ENCODE assay signal across 1 cellular context in the genomic region with DNA sequence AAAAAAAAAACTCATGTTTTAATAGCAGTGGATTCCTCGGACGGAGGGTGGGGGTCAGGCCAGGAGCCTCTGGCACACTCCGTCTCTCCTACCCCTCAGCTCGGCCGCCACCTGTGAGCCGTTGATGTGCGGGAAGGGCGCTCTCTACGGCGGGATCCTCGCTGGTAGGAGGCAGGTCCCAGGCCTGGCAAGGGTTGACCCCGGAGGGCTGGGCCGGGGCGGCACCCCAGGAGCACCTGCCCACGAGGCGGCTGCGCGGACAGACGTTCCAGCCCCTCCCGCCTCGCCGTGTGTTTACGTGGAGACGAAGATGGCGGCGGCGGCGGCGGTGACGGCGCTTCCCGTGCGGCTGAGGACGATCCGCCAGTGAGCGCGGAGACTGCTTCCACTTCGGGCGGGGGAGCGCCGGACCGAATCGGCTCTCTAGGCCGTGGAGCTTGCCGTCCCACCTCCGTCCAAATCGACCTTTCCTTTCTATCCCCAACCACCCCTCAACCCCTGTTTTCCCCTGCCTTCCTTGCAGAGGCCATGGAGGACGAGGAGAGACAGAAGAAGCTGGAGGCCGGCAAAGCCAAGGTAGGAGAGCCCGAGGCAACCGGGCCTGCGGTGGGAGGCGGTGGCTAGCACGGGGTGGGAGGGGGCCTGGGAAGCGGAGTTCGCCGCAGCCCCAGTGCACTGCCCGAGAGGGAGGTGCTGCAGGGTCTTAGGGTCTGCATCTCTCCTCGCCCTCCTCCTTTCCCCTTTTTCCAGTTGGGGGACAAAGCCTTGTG.
A peak's percentile ranks its signal among the peaks of the same experiment; 100 is the strongest.
TF ChIP-seq lines count a peak whose summit lies in the region.

A gene (plus strand): TSS at position 291 of the 770 bp plus-strand sequence. CDS start 238 bp downstream, at position 529.

TF ChIP-seq in HEK293, 187 proteins besides CTCF, POLR2A, EP300 and RAD21 (continued from another document and continues in another):
- TF ChIP-seq, protein P1, sequence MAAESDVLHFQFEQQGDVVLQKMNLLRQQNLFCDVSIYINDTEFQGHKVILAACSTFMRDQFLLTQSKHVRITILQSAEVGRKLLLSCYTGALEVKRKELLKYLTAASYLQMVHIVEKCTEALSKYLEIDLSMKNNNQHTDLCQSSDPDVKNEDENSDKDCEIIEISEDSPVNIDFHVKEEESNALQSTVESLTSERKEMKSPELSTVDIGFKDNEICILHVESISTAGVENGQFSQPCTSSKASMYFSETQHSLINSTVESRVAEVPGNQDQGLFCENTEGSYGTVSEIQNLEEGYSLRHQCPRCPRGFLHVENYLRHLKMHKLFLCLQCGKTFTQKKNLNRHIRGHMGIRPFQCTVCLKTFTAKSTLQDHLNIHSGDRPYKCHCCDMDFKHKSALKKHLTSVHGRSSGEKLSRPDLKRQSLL (tag by site-specific recombination; IDR thresholded peaks at IDR 0.05): no peak
- TF ChIP-seq ZNF473 (tag by site-specific recombination; IDR thresholded peaks at IDR 0.05) (no peak), ZNF426 (tag by site-specific recombination; IDR thresholded peaks at IDR 0.05) (no peak), ZNF391 (tag by site-specific recombination; IDR thresholded peaks at IDR 0.05; ENCODE audit: borderline replicate concordance, low read depth) (0 out of 2 replicates have a peak, but pooled peaks have one; percentile 26), ZNF223 (tag by site-specific recombination; IDR thresholded peaks at IDR 0.05) (no peak), ZNF747 (tag by site-specific recombination; IDR thresholded peaks at IDR 0.05) (no peak), ZFP69B (tag by site-specific recombination; IDR thresholded peaks at IDR 0.05) (0 out of 2 replicates have a peak, but pooled peaks have one; percentile 36), ZNF155 (tag by site-specific recombination; IDR thresholded peaks at IDR 0.05) (no peak), ZNF138 (tag by site-specific recombination; IDR thresholded peaks at IDR 0.05; ENCODE audit: borderline replicate concordance) (no peak), KLF10 (tag by site-specific recombination; IDR thresholded peaks at IDR 0.05) (peak; percentile 93), ZNF600 (tag by site-specific recombination; IDR thresholded peaks at IDR 0.05) (peak; percentile 57; the same call in 1 of the 2 replicates), ZNF174 (tag by site-specific recombination; IDR thresholded peaks at IDR 0.05) (no peak), ZNF37A (tag by site-specific recombination; IDR thresholded peaks at IDR 0.05) (no peak), ZNF624 (tag by site-specific recombination; IDR thresholded peaks at IDR 0.05) (no peak), ZFHX2 (tag by site-specific recombination; conservative IDR thresholded peaks at IDR 0.05) (0 out of 2 replicates have a peak, but pooled peaks have one; percentile 17), ZNF777 (tag by site-specific recombination; IDR thresholded peaks at IDR 0.05; ENCODE audit: borderline replicate concordance) (no peak), ZBTB21 (tag by site-specific recombination; IDR thresholded peaks at IDR 0.05) (no peak), ZNF791 (tag by site-specific recombination; IDR thresholded peaks at IDR 0.05) (no peak), ZNF10 (tag by site-specific recombination; IDR thresholded peaks at IDR 0.05) (no peak), ZNF214 (tag by site-specific recombination; IDR thresholded peaks at IDR 0.05; ENCODE audit: borderline replicate concordance) (no peak), ZNF521 (tag by site-specific recombination; IDR thresholded peaks at IDR 0.05) (no peak), HOXC10 (CRISPR knock-in tag; IDR thresholded peaks at IDR 0.05) (no peak), ZNF830 (tag by site-specific recombination; IDR thresholded peaks at IDR 0.05; ENCODE audit: low read depth) (no peak), ZNF416 (tag by site-specific recombination; IDR thresholded peaks at IDR 0.05) (no peak), ZNF544 (tag by site-specific recombination; IDR thresholded peaks at IDR 0.05) (no peak), SCRT2 (tag by site-specific recombination; IDR thresholded peaks at IDR 0.05) (peak; percentile 72), ZXDB (tag by site-specific recombination; IDR thresholded peaks at IDR 0.05) (peak; percentile 84), ZNF548 (tag by site-specific recombination; IDR thresholded peaks at IDR 0.05) (no peak), ZNF701 (tag by site-specific recombination; IDR thresholded peaks at IDR 0.05) (no peak), ZNF169 (tag by site-specific recombination; IDR thresholded peaks at IDR 0.05) (no peak), WT1 (tag by site-specific recombination; IDR thresholded peaks at IDR 0.05) (peak; percentile 41; the same call in 1 of the 2 replicates)
- TF ChIP-seq, protein P2, sequence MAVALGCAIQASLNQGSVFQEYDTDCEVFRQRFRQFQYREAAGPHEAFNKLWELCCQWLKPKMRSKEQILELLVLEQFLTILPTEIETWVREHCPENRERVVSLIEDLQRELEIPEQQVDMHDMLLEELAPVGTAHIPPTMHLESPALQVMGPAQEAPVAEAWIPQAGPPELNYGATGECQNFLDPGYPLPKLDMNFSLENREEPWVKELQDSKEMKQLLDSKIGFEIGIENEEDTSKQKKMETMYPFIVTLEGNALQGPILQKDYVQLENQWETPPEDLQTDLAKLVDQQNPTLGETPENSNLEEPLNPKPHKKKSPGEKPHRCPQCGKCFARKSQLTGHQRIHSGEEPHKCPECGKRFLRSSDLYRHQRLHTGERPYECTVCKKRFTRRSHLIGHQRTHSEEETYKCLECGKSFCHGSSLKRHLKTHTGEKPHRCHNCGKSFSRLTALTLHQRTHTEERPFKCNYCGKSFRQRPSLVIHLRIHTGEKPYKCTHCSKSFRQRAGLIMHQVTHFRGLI (tag by site-specific recombination; IDR thresholded peaks at IDR 0.05): no peak
- TF ChIP-seq, protein P3, sequence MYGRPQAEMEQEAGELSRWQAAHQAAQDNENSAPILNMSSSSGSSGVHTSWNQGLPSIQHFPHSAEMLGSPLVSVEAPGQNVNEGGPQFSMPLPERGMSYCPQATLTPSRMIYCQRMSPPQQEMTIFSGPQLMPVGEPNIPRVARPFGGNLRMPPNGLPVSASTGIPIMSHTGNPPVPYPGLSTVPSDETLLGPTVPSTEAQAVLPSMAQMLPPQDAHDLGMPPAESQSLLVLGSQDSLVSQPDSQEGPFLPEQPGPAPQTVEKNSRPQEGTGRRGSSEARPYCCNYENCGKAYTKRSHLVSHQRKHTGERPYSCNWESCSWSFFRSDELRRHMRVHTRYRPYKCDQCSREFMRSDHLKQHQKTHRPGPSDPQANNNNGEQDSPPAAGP (tag by site-specific recombination; IDR thresholded peaks at IDR 0.05): peak; percentile 75; the same call in 1 of the 2 replicates
- TF ChIP-seq, protein P4, sequence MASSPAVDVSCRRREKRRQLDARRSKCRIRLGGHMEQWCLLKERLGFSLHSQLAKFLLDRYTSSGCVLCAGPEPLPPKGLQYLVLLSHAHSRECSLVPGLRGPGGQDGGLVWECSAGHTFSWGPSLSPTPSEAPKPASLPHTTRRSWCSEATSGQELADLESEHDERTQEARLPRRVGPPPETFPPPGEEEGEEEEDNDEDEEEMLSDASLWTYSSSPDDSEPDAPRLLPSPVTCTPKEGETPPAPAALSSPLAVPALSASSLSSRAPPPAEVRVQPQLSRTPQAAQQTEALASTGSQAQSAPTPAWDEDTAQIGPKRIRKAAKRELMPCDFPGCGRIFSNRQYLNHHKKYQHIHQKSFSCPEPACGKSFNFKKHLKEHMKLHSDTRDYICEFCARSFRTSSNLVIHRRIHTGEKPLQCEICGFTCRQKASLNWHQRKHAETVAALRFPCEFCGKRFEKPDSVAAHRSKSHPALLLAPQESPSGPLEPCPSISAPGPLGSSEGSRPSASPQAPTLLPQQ (tag by site-specific recombination; IDR thresholded peaks at IDR 0.05): peak; percentile 52
- TF ChIP-seq, protein P5, sequence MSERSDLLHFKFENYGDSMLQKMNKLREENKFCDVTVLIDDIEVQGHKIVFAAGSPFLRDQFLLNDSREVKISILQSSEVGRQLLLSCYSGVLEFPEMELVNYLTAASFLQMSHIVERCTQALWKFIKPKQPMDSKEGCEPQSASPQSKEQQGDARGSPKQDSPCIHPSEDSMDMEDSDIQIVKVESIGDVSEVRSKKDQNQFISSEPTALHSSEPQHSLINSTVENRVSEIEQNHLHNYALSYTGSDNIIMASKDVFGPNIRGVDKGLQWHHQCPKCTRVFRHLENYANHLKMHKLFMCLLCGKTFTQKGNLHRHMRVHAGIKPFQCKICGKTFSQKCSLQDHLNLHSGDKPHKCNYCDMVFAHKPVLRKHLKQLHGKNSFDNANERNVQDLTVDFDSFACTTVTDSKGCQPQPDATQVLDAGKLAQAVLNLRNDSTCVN (tag by site-specific recombination; optimal IDR thresholded peaks at IDR 0.05): peak; percentile 74
- TF ChIP-seq, protein P6, sequence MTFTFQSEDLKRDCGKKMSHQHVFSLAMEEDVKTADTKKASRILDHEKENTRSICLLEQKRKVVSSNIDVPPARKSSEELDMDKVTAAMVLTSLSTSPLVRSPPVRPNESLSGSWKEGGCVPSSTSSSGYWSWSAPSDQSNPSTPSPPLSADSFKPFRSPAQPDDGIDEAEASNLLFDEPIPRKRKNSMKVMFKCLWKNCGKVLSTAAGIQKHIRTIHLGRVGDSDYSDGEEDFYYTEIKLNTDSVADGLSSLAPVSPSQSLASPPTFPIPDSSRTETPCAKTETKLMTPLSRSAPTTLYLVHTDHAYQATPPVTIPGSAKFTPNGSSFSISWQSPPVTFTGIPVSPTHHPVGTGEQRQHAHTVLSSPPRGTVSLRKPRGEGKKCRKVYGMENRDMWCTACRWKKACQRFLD (tag by site-specific recombination; IDR thresholded peaks at IDR 0.05): no peak
- TF ChIP-seq, protein P7, sequence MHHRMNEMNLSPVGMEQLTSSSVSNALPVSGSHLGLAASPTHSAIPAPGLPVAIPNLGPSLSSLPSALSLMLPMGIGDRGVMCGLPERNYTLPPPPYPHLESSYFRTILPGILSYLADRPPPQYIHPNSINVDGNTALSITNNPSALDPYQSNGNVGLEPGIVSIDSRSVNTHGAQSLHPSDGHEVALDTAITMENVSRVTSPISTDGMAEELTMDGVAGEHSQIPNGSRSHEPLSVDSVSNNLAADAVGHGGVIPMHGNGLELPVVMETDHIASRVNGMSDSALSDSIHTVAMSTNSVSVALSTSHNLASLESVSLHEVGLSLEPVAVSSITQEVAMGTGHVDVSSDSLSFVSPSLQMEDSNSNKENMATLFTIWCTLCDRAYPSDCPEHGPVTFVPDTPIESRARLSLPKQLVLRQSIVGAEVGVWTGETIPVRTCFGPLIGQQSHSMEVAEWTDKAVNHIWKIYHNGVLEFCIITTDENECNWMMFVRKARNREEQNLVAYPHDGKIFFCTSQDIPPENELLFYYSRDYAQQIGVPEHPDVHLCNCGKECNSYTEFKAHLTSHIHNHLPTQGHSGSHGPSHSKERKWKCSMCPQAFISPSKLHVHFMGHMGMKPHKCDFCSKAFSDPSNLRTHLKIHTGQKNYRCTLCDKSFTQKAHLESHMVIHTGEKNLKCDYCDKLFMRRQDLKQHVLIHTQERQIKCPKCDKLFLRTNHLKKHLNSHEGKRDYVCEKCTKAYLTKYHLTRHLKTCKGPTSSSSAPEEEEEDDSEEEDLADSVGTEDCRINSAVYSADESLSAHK (tag by site-specific recombination; IDR thresholded peaks at IDR 0.05): 0 out of 2 replicates have a peak, but pooled peaks have one; percentile 8
- TF ChIP-seq, protein P8, sequence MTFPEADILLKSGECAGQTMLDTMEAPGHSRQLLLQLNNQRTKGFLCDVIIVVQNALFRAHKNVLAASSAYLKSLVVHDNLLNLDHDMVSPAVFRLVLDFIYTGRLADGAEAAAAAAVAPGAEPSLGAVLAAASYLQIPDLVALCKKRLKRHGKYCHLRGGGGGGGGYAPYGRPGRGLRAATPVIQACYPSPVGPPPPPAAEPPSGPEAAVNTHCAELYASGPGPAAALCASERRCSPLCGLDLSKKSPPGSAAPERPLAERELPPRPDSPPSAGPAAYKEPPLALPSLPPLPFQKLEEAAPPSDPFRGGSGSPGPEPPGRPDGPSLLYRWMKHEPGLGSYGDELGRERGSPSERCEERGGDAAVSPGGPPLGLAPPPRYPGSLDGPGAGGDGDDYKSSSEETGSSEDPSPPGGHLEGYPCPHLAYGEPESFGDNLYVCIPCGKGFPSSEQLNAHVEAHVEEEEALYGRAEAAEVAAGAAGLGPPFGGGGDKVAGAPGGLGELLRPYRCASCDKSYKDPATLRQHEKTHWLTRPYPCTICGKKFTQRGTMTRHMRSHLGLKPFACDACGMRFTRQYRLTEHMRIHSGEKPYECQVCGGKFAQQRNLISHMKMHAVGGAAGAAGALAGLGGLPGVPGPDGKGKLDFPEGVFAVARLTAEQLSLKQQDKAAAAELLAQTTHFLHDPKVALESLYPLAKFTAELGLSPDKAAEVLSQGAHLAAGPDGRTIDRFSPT (tag by site-specific recombination; IDR thresholded peaks at IDR 0.05): peak; percentile 64
- TF ChIP-seq, protein P9, sequence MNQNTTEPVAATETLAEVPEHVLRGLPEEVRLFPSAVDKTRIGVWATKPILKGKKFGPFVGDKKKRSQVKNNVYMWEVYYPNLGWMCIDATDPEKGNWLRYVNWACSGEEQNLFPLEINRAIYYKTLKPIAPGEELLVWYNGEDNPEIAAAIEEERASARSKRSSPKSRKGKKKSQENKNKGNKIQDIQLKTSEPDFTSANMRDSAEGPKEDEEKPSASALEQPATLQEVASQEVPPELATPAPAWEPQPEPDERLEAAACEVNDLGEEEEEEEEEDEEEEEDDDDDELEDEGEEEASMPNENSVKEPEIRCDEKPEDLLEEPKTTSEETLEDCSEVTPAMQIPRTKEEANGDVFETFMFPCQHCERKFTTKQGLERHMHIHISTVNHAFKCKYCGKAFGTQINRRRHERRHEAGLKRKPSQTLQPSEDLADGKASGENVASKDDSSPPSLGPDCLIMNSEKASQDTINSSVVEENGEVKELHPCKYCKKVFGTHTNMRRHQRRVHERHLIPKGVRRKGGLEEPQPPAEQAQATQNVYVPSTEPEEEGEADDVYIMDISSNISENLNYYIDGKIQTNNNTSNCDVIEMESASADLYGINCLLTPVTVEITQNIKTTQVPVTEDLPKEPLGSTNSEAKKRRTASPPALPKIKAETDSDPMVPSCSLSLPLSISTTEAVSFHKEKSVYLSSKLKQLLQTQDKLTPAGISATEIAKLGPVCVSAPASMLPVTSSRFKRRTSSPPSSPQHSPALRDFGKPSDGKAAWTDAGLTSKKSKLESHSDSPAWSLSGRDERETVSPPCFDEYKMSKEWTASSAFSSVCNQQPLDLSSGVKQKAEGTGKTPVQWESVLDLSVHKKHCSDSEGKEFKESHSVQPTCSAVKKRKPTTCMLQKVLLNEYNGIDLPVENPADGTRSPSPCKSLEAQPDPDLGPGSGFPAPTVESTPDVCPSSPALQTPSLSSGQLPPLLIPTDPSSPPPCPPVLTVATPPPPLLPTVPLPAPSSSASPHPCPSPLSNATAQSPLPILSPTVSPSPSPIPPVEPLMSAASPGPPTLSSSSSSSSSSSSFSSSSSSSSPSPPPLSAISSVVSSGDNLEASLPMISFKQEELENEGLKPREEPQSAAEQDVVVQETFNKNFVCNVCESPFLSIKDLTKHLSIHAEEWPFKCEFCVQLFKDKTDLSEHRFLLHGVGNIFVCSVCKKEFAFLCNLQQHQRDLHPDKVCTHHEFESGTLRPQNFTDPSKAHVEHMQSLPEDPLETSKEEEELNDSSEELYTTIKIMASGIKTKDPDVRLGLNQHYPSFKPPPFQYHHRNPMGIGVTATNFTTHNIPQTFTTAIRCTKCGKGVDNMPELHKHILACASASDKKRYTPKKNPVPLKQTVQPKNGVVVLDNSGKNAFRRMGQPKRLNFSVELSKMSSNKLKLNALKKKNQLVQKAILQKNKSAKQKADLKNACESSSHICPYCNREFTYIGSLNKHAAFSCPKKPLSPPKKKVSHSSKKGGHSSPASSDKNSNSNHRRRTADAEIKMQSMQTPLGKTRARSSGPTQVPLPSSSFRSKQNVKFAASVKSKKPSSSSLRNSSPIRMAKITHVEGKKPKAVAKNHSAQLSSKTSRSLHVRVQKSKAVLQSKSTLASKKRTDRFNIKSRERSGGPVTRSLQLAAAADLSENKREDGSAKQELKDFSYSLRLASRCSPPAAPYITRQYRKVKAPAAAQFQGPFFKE (tag by site-specific recombination; IDR thresholded peaks at IDR 0.05; ENCODE audit: borderline replicate concordance): no peak
